In the genomic region with DNA sequence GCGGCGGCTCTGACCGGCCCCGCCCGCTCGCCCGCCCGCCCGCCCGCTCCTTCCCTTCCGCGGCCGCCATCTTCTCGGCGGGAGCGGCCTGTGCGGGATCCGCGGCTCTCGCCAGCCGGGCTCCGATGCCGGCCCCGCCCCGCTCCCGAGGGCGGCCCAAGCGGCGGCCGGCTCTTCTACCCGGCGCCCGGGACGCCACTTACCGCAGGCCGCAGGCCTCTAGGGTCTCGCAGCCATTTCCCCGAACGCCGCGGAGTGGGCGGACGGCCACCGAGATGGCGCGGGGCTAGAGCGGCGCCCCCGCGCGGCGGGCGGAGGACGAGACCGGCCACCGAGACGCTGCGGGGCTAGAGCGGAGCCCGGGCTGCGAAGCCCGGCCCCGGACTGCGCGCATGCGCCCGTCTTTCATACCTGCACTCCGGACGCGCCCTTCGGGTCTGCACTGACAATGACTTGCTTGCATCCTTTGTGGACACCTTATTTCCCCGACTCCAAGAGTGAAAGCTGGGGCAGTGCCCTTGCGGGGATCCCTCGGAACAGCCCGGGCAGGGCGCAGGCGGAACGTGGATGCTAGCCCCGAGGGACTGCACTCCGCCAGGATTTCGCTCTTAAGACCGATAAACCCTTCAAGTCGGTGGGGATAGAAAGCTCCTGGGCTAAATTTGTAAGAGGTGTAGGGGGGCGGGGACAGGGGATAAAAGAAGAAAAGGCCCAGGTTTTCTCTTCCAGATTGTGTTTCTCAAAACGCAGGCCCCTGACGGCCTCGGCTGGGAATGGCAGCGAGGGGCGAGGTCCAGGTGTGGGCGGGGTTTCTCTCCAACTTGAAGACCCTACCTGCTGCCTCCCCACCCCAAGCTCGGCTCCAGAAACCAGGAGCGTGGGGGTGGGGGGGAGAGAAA, we compare ENCODE assay signal across 1 cellular context.
TF ChIP-seq lines count a peak whose summit lies in the region.

DIDO1 (minus strand) TSS at position 277 of the 899 bp plus-strand sequence.

TF ChIP-seq in HepG2, 621 proteins besides CTCF, POLR2A, EP300 and RAD21 (continued from another document and continues in another):
- no peak; the same call in 1 of the 2 replicates for TF ChIP-seq RFX5 (IDR thresholded peaks at IDR 0.05; ENCODE audit: low read depth, low read length)
- peak; percentile 93; the same call in 1 of the 2 replicates for TF ChIP-seq MEIS2 (CRISPR knock-in tag; IDR thresholded peaks at IDR 0.05)
- 0 out of 2 replicates have a peak, but pooled peaks have one; percentile 25 for TF ChIP-seq CBX5 (CRISPR knock-in tag; IDR thresholded peaks at IDR 0.05; ENCODE audit: borderline replicate concordance)
- TF ChIP-seq ZNF224 (CRISPR knock-in tag; IDR thresholded peaks at IDR 0.05) = peak; percentile 68
- TF ChIP-seq, protein P1, sequence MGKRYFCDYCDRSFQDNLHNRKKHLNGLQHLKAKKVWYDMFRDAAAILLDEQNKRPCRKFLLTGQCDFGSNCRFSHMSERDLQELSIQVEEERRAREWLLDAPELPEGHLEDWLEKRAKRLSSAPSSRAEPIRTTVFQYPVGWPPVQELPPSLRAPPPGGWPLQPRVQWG (CRISPR knock-in tag; IDR thresholded peaks at IDR 0.05; ENCODE audit: borderline replicate concordance, low read depth) = no peak
- no peak for TF ChIP-seq GTF3A (CRISPR knock-in tag; conservative IDR thresholded peaks at IDR 0.05)
- peak; percentile 53; the same call in 1 of the 2 replicates for TF ChIP-seq PRDM15 (CRISPR knock-in tag; IDR thresholded peaks at IDR 0.05)
- TF ChIP-seq ZNF710 (CRISPR knock-in tag; IDR thresholded peaks at IDR 0.05; ENCODE audit: borderline replicate concordance) = no peak
- TF ChIP-seq ZNF20 (CRISPR knock-in tag; IDR thresholded peaks at IDR 0.05) = no peak
- TF ChIP-seq, protein P2, sequence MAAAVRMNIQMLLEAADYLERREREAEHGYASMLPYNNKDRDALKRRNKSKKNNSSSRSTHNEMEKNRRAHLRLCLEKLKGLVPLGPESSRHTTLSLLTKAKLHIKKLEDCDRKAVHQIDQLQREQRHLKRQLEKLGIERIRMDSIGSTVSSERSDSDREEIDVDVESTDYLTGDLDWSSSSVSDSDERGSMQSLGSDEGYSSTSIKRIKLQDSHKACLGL (CRISPR knock-in tag; IDR thresholded peaks at IDR 0.05) = peak; percentile 47; the same call in 1 of the 2 replicates
- peak; percentile 64; the same call in 1 of the 2 replicates for TF ChIP-seq ZNF768 (CRISPR knock-in tag; IDR thresholded peaks at IDR 0.05)
- TF ChIP-seq, protein P3, sequence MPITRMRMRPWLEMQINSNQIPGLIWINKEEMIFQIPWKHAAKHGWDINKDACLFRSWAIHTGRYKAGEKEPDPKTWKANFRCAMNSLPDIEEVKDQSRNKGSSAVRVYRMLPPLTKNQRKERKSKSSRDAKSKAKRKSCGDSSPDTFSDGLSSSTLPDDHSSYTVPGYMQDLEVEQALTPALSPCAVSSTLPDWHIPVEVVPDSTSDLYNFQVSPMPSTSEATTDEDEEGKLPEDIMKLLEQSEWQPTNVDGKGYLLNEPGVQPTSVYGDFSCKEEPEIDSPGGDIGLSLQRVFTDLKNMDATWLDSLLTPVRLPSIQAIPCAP (CRISPR knock-in tag; IDR thresholded peaks at IDR 0.05; ENCODE audit: low read depth) = no peak; the same call in 1 of the 2 replicates
- TF ChIP-seq ZNF235 (CRISPR knock-in tag; IDR thresholded peaks at IDR 0.05; ENCODE audit: borderline replicate concordance) = no peak
- TF ChIP-seq EZH2 (conservative IDR thresholded peaks at IDR 0.05; ENCODE audit: low read depth, low read length) = no peak
- TF ChIP-seq RORA (CRISPR knock-in tag; IDR thresholded peaks at IDR 0.05) = no peak
- TF ChIP-seq ZNF549 (CRISPR knock-in tag; IDR thresholded peaks at IDR 0.05) = no peak
- TF ChIP-seq, protein P4, sequence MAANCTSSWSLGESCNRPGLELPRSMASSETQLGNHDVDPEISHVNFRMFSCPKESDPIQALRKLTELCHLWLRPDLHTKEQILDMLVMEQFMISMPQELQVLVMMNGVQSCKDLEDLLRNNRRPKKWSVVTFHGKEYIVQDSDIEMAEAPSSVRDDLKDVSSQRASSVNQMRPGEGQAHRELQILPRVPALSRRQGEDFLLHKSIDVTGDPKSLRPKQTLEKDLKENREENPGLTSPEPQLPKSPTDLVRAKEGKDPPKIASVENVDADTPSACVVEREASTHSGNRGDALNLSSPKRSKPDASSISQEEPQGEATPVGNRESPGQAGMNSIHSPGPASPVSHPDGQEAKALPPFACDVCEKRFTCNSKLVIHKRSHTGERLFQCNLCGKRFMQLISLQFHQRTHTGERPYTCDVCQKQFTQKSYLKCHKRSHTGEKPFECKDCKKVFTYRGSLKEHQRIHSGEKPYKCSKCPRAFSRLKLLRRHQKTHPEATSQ (CRISPR knock-in tag; IDR thresholded peaks at IDR 0.05; ENCODE audit: borderline replicate concordance) = peak; percentile 88
- no peak for TF ChIP-seq NFATC3 (CRISPR knock-in tag; IDR thresholded peaks at IDR 0.05)
- no peak for TF ChIP-seq IKZF1 (IDR thresholded peaks at IDR 0.05)
- TF ChIP-seq ZNF629 (CRISPR knock-in tag; conservative IDR thresholded peaks at IDR 0.05) = no peak; the same call in 1 of the 2 replicates
- TF ChIP-seq ZNF296 (CRISPR knock-in tag; conservative IDR thresholded peaks at IDR 0.05) = 0 out of 2 replicates have a peak, but pooled peaks have one; percentile 23
- TF ChIP-seq ZNF557 (CRISPR knock-in tag; IDR thresholded peaks at IDR 0.05) = 0 out of 2 replicates have a peak, but pooled peaks have one; percentile 32
- TF ChIP-seq ZFAT (CRISPR knock-in tag; conservative IDR thresholded peaks at IDR 0.05) = peak; percentile 26; the same call in 1 of the 2 replicates
- TF ChIP-seq, protein P5, sequence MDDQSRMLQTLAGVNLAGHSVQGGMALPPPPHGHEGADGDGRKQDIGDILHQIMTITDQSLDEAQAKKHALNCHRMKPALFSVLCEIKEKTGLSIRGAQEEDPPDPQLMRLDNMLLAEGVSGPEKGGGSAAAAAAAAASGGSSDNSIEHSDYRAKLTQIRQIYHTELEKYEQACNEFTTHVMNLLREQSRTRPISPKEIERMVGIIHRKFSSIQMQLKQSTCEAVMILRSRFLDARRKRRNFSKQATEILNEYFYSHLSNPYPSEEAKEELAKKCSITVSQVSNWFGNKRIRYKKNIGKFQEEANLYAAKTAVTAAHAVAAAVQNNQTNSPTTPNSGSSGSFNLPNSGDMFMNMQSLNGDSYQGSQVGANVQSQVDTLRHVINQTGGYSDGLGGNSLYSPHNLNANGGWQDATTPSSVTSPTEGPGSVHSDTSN (CRISPR knock-in tag; IDR thresholded peaks at IDR 0.05; ENCODE audit: borderline replicate concordance) = no peak
- TF ChIP-seq ZNF256 (CRISPR knock-in tag; conservative IDR thresholded peaks at IDR 0.05) = peak; percentile 70; the same call in 1 of the 2 replicates
- peak; percentile 2; the same call in 1 of the 2 replicates for TF ChIP-seq ZNF572 (CRISPR knock-in tag; IDR thresholded peaks at IDR 0.05)
- TF ChIP-seq, protein P6, sequence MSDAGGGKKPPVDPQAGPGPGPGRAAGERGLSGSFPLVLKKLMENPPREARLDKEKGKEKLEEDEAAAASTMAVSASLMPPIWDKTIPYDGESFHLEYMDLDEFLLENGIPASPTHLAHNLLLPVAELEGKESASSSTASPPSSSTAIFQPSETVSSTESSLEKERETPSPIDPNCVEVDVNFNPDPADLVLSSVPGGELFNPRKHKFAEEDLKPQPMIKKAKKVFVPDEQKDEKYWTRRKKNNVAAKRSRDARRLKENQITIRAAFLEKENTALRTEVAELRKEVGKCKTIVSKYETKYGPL (CRISPR knock-in tag; IDR thresholded peaks at IDR 0.05) = peak; percentile 70; the same call in 1 of the 2 replicates
- 0 out of 2 replicates have a peak, but pooled peaks have one; percentile 37 for TF ChIP-seq ZNF264 (CRISPR knock-in tag; IDR thresholded peaks at IDR 0.05)
- TF ChIP-seq NR2C2 (CRISPR knock-in tag; IDR thresholded peaks at IDR 0.05; ENCODE audit: borderline replicate concordance) = peak; percentile 59; the same call in 1 of the 2 replicates
- peak; percentile 89 for TF ChIP-seq CBFB (CRISPR knock-in tag; IDR thresholded peaks at IDR 0.05)
- peak; percentile 33; the same call in 1 of the 2 replicates for TF ChIP-seq SOX5 (CRISPR knock-in tag; IDR thresholded peaks at IDR 0.05; ENCODE audit: borderline replicate concordance)
- no peak for TF ChIP-seq ZNF761 (CRISPR knock-in tag; conservative IDR thresholded peaks at IDR 0.05)
- no peak; the same call in 1 of the 2 replicates for TF ChIP-seq ZNF747 (CRISPR knock-in tag; IDR thresholded peaks at IDR 0.05; ENCODE audit: borderline replicate concordance)
- 0 out of 2 replicates have a peak, but pooled peaks have one; percentile 46 for TF ChIP-seq ATF5 (CRISPR knock-in tag; IDR thresholded peaks at IDR 0.05; ENCODE audit: low read depth)
- TF ChIP-seq SETDB1 (CRISPR knock-in tag; IDR thresholded peaks at IDR 0.05; ENCODE audit: borderline replicate concordance) = no peak
- no peak for TF ChIP-seq ZNF713 (CRISPR knock-in tag; IDR thresholded peaks at IDR 0.05)
- TF ChIP-seq SAFB2 (CRISPR knock-in tag; IDR thresholded peaks at IDR 0.05; ENCODE audit: borderline replicate concordance, low read depth) = no peak; the same call in 1 of the 2 replicates
- TF ChIP-seq ZNF891 (CRISPR knock-in tag; IDR thresholded peaks at IDR 0.05) = peak; percentile 74
- peak; percentile 95 for TF ChIP-seq KMT2A (CRISPR knock-in tag; IDR thresholded peaks at IDR 0.05)
- no peak for TF ChIP-seq FOXP1 (IDR thresholded peaks at IDR 0.05)
- no peak for TF ChIP-seq FOXP1 (CRISPR knock-in tag; IDR thresholded peaks at IDR 0.05)
- TF ChIP-seq HOXA7 (CRISPR knock-in tag; IDR thresholded peaks at IDR 0.05) = no peak
- no peak; the same call in 1 of the 2 replicates for TF ChIP-seq PRMT3 (CRISPR knock-in tag; IDR thresholded peaks at IDR 0.05; ENCODE audit: borderline replicate concordance, low read depth)
- peak; percentile 74; the same call in 1 of the 2 replicates for TF ChIP-seq TBX2 (CRISPR knock-in tag; IDR thresholded peaks at IDR 0.05; ENCODE audit: borderline replicate concordance)
- TF ChIP-seq TIGD3 (CRISPR knock-in tag; IDR thresholded peaks at IDR 0.05; ENCODE audit: borderline replicate concordance) = no peak
- 0 out of 2 replicates have a peak, but pooled peaks have one; percentile 33 for TF ChIP-seq ZNF33A (CRISPR knock-in tag; IDR thresholded peaks at IDR 0.05; ENCODE audit: borderline replicate concordance)
- TF ChIP-seq, protein P7, sequence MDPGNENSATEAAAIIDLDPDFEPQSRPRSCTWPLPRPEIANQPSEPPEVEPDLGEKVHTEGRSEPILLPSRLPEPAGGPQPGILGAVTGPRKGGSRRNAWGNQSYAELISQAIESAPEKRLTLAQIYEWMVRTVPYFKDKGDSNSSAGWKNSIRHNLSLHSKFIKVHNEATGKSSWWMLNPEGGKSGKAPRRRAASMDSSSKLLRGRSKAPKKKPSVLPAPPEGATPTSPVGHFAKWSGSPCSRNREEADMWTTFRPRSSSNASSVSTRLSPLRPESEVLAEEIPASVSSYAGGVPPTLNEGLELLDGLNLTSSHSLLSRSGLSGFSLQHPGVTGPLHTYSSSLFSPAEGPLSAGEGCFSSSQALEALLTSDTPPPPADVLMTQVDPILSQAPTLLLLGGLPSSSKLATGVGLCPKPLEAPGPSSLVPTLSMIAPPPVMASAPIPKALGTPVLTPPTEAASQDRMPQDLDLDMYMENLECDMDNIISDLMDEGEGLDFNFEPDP (CRISPR knock-in tag; conservative IDR thresholded peaks at IDR 0.05) = no peak
- no peak; the same call in none of the 2 replicates for TF ChIP-seq ZNF446 (CRISPR knock-in tag; IDR thresholded peaks at IDR 0.05)
